ENCODE assay signal across 8 cellular contexts in genomic region chr1:16604514-16605212, GRCh38. TPM values are rescaled to one million over a fixed set of nuclear protein-coding genes. Genes with fewer than 3 reads are reported as not detected.
DNase-seq lines count a peak whose midpoint lies in the region; ATAC-seq, FAIRE-seq and TF ChIP-seq lines count a peak whose summit lies in the region.
"Not testable (repeated sequence)": the region's sequence is repeated elsewhere in the genome, so short reads cannot be mapped to it uniquely, and the experiment has no call there.

No MANE protein-coding gene starts in this region.

- H3K9ac ChIP-seq in IMR-90 (ENCODE audit: low read depth, low read length), result not testable (repeated sequence)

- TF ChIP-seq CTCF in IMR-90 (conservative IDR thresholded peaks at IDR 0.05; ENCODE audit: low read depth, low read length); VCaP (conservative IDR thresholded peaks at IDR 0.05); esophagus muscularis mucosa (IDR thresholded peaks at IDR 0.05); vagina (IDR thresholded peaks at IDR 0.05): not testable (repeated sequence)

- H3K27me3 ChIP-seq in IMR-90 (ENCODE audit: control insufficient read depth, insufficient read depth, low read length); esophagus muscularis mucosa; vagina: not testable (repeated sequence)

- WGBS in IMR-90 (ENCODE audit: extremely low coverage in 2 of 2, insufficient read length in 1 of 2), 2 experiments, result 100% methylated on average over 1 of the region's 2 CpGs; no CpG with 5 or more reads in 1 of the 2 experiments
- 96% methylated on average over 2 of the region's 2 CpGs for WGBS in esophagus muscularis mucosa

- BruUV-seq in IMR-90 (replicated peaks; lab: Mats Ljungman, UMichigan), result not testable (repeated sequence)

- H3K4me3 ChIP-seq in IMR-90 (ENCODE audit: insufficient read depth, low read depth, low read length); esophagus muscularis mucosa; vagina: not testable (repeated sequence)

- not testable (repeated sequence) for H2AK9ac ChIP-seq in IMR-90 (replicated peaks; ENCODE audit: low read depth, low read length, poor library complexity)

- not testable (repeated sequence) for H4K5ac ChIP-seq in IMR-90 (ENCODE audit: low read depth, low read length)

- dilution Hi-C loops in IMR-90 (cut with HindIII; ENCODE audit: low sequenced_read_pairs, unreplicated experiment), result not testable (repeated sequence)

- not testable (repeated sequence) for TF ChIP-seq POLR2A in IMR-90 (IDR thresholded peaks at IDR 0.05; ENCODE audit: low read depth, low read length); vagina (IDR thresholded peaks at IDR 0.05)
- peak; percentile 15 for TF ChIP-seq POLR2A in esophagus muscularis mucosa (IDR thresholded peaks at IDR 0.05; ENCODE audit: low read depth)

- FAIRE-seq in colon (lab: Jason Lieb, UNC), result peak; percentile 97

- not testable (repeated sequence) for H3K56ac ChIP-seq in IMR-90 (ENCODE audit: extremely low read depth, insufficient read depth, low read length)

- not testable (repeated sequence) for H3K4ac ChIP-seq in IMR-90 (ENCODE audit: low read depth, low read length)

- H3K79me1 ChIP-seq in IMR-90 (ENCODE audit: low read depth in 1 of 2, low read length in 2 of 2), result peaks cover 36 to 44% of the 10 kb centered on the region in 2 experiments

- not testable (repeated sequence) for H2BK5ac ChIP-seq in IMR-90 (ENCODE audit: low read depth, low read length, poor library complexity, severe bottlenecking)

- 0 out of 2 replicates have a peak overlapping the region, but pooled peaks have one; percentile 3 for H2BK20ac ChIP-seq in IMR-90 (ENCODE audit: low read depth, low read length)

- not testable (repeated sequence) for TF ChIP-seq EP300 in esophagus muscularis mucosa (IDR thresholded peaks at IDR 0.05)

- H2AK5ac ChIP-seq in IMR-90 (ENCODE audit: low read depth, low read length), result not testable (repeated sequence)

- H3K4me1 ChIP-seq in IMR-90 (ENCODE audit: control insufficient read depth, insufficient read depth, low read length) (peaks cover 14% of the 10 kb centered on the region), esophagus muscularis mucosa (peaks cover 0 to 17% (median 11%) of the 10 kb centered on the region in 4 donors)
- not testable (repeated sequence) for H3K4me1 ChIP-seq in vagina

- not testable (repeated sequence) for H2AFZ ChIP-seq in IMR-90 (replicated peaks; ENCODE audit: low read length, poor library complexity)

- peak overlapping the region in 1 of 2 experiments; percentile 1; a peak in 1 of 4 replicates for H4K8ac ChIP-seq in IMR-90 (ENCODE audit: low read depth in 2 of 2, low read length in 2 of 2)

- H3K23ac ChIP-seq in IMR-90 (ENCODE audit: low read depth, low read length), result not testable (repeated sequence)

- not testable (repeated sequence) for H3K4me2 ChIP-seq in IMR-90 (ENCODE audit: low read depth, low read length)

- H3K14ac ChIP-seq in IMR-90 (replicated peaks; ENCODE audit: low read depth, low read length), result not testable (repeated sequence)

- not testable (repeated sequence) for H3K9me3 ChIP-seq in IMR-90 (ENCODE audit: control insufficient read depth, insufficient read depth, low read length); esophagus muscularis mucosa; vagina

- TF ChIP-seq RAD21 in IMR-90 (IDR thresholded peaks at IDR 0.05; ENCODE audit: low read length), result not testable (repeated sequence)

- H3K18ac ChIP-seq in IMR-90 (ENCODE audit: low read depth, low read length), result not testable (repeated sequence)

- not testable (repeated sequence) for H4K20me1 ChIP-seq in IMR-90 (ENCODE audit: insufficient read depth, low read length)

- ATAC-seq in IMR-90 (ENCODE audit: low read depth), result not testable (repeated sequence)

- H2BK120ac ChIP-seq in IMR-90 (ENCODE audit: low read depth, low read length), result not testable (repeated sequence)

- in situ Hi-C loops in IMR-90 (cut with MboI; ENCODE audit: low sequenced_read_pairs), result loop anchor here (25.0 kb wide), 1 partner anchor 433 kb away; no protein-coding TSS in a partner anchor

- peaks cover 28% of the 10 kb centered on the region for H3K9me1 ChIP-seq in IMR-90 (ENCODE audit: insufficient read depth, low read length)

- CTCF ChIA-PET in IMR-90 (lab: Yijun Ruan, JAX), result interaction anchor here (1.0 kb wide), 1 partner anchor 16 kb away, joined by 4 read pairs; no protein-coding TSS in a partner anchor

- intact Hi-C loops in IMR-90 (cut with micrococcal nuclease); esophagus muscularis mucosa (cut with DNase I); vagina (cut with DNase I): not testable (repeated sequence)

- DNase-seq in Daoy (ENCODE audit: low read depth), result peak; percentile 1
- DNase-seq in IMR-90, result not testable (repeated sequence)
- DNase-seq in esophagus muscularis mucosa (ENCODE audit: extremely low spot score), result peak; percentile 87
- peak; percentile 9 for DNase-seq in medulla oblongata (ENCODE audit: extremely low spot score)
- DNase-seq in pons (ENCODE audit: low spot score), result peak; percentile 10
- peak; percentile 87 to 96 for DNase-seq in vagina (ENCODE audit: extremely low spot score in 2 of 2)

- H4K91ac ChIP-seq in IMR-90 (ENCODE audit: insufficient read depth, low read depth, low read length), result not testable (repeated sequence)

- H3K36me3 ChIP-seq in IMR-90 (ENCODE audit: control insufficient read depth, insufficient read depth, low read length), result peaks cover 21% of the 10 kb centered on the region
- H3K36me3 ChIP-seq in esophagus muscularis mucosa, result peaks cover 12 to 43% (median 41%) of the 10 kb centered on the region in 4 donors
- peaks cover 0 to 37% of the 10 kb centered on the region in 2 donors for H3K36me3 ChIP-seq in vagina

- not testable (repeated sequence) for H2BK15ac ChIP-seq in IMR-90 (ENCODE audit: low read depth, low read length)

- POLR2A ChIA-PET in IMR-90 (lab: Charles Lee; ENCODE audit: unreplicated experiment), result not testable (repeated sequence)

- not testable (repeated sequence) for H3K27ac ChIP-seq in IMR-90 (ENCODE audit: insufficient read depth, low read length); esophagus muscularis mucosa (replicated peaks in 1 of 4); vagina
- H3K27ac ChIP-seq in VCaP, result peak overlapping the region; percentile 75

RNA-seq across cellular contexts. Expression of gene NBPF1, which starts 8.7 kb away (rescaled TPM):
- 41.5 and 42.2 TPM in 2 replicates for total RNA-seq in Daoy (2014; rRNA removed; shearing (Covaris generic))
- total RNA-seq in IMR-90 (2012; rRNA removed) (25.3 and 28.3 TPM in 2 replicates), esophagus muscularis mucosa (10 to 100 TPM; 16.6 to 39.2 (median 28.1) TPM), vagina (45.9 TPM)
- polyA plus RNA-seq in IMR-90 (2012; rRNA removed), result 17.1 and 18.8 TPM in 2 replicates
- 8.8 and 12.8 TPM in 2 replicates for polyA plus RNA-seq in IMR-90 (2012; cell fraction: cytosol; rRNA removed)
- 23.2 and 44.6 TPM in 2 replicates for polyA plus RNA-seq in IMR-90 (2012; cell fraction: nucleus; rRNA removed; ENCODE audit: low replicate concordance)
